Comparison of ENCODE assay signal across 8 cellular contexts in the genomic region with DNA sequence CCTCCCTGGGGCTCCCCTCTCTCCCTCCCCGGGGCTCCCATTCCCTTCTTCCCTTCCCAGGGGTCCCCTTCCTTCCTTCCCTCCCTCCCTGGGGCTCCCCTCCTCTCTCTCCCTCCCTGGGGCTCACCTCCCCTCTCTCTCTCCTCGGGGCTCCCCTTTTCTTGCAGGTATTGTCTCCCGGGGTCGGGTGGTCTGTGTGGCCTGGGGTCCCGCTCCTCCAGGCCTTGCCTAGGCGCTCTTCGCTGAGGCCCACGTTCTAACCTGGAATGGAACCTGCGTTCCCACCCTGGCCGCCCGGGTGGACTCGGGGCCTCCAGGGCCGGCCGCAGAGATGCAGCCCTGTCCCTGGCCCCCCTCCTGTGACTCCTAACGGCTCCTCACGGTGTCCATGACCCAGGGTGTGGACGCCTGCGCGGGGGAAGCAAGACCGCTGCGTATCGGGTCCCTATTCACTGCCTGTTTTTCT. TPM values are rescaled to one million over a fixed set of nuclear protein-coding genes. Genes with fewer than 3 reads are reported as not detected.
DNase-seq lines count a peak whose midpoint lies in the region; ATAC-seq lines count a peak whose summit lies in the region.

No MANE protein-coding gene starts in this region.

- DNase-seq in COLO668 (lab: John Stamatoyannopoulos, UW; ENCODE audit: unreplicated experiment) (peak; percentile 75), iPS DF 6.9 (ENCODE audit: low read depth, low spot score) (no peak), cerebellar nuclear complex (lab: John Stamatoyannopoulos, UW) (no peak), NCI-H526 treated with DMSO at 0.1 percent for 48 hours (lab: John Stamatoyannopoulos, UW) (no peak)
- DNase-seq in activated naive CD8-positive, alpha-beta T cell treated with anti-CD3 and anti-CD28 coated beads, Interleukin-2, amount 50 U/mL, for 24 hours, result no peak

- no peak for ATAC-seq in activated naive CD8-positive, alpha-beta T cell treated with anti-CD3 and anti-CD28 coated beads, Interleukin-2, amount 50 U/mL, for 24 hours
- no peak for ATAC-seq in HG03342 (IDR thresholded peaks at IDR 0.05; ENCODE audit: unreplicated experiment)

- H3K27ac ChIP-seq in iPS DF 6.9 (ENCODE audit: low read length) (no peak overlapping the region), skeletal muscle tissue (ENCODE audit: low read depth, low read length) (peak overlapping the region; percentile 83)

- H3K9me3 Mint-ChIP-seq in IgD-negative memory B cell, result no peaks in the 10 kb centered on the region
- no peaks in the 10 kb centered on the region for H3K9me3 Mint-ChIP-seq in activated naive CD8-positive, alpha-beta T cell treated with anti-CD3 and anti-CD28 coated beads, Interleukin-2, amount 50 U/mL, for 24 hours

- peak overlapping the region; percentile 72 to 95 (median 87) for H3K9ac ChIP-seq in skeletal muscle tissue (ENCODE audit: low read depth in 1 of 3, low read length in 3 of 3)

- H3K27me3 Mint-ChIP-seq in IgD-negative memory B cell, result no peaks in the 10 kb centered on the region
- H3K27me3 Mint-ChIP-seq in activated naive CD8-positive, alpha-beta T cell treated with anti-CD3 and anti-CD28 coated beads, Interleukin-2, amount 50 U/mL, for 24 hours, result no peaks in the 10 kb centered on the region

- H3K4me3 ChIP-seq in iPS DF 6.9 (ENCODE audit: low read length) (peak overlapping the region; percentile 77; the same call in 1 of the 2 replicates), skeletal muscle tissue (ENCODE audit: low read length in 3 of 3) (peak overlapping the region; percentile 80 to 88 (median 81))

- peaks cover 37 to 48% (median 40%) of the 10 kb centered on the region in 3 donors for H3K4me1 Mint-ChIP-seq in IgD-negative memory B cell
- H3K4me1 Mint-ChIP-seq in activated naive CD8-positive, alpha-beta T cell treated with anti-CD3 and anti-CD28 coated beads, Interleukin-2, amount 50 U/mL, for 24 hours, result peaks cover 59% of the 10 kb centered on the region

- no CpG with 5 or more reads among the region's 22 CpGs for WGBS in iPS DF 6.9 (ENCODE audit: insufficient coverage, insufficient read length)

- peak overlapping the region in 2 of 3 donors; percentile 79 to 86 for H3K27ac Mint-ChIP-seq in IgD-negative memory B cell
- H3K27ac Mint-ChIP-seq in activated naive CD8-positive, alpha-beta T cell treated with anti-CD3 and anti-CD28 coated beads, Interleukin-2, amount 50 U/mL, for 24 hours, result peak overlapping the region; percentile 64

- no peaks in the 10 kb centered on the region for H3K9me3 ChIP-seq in iPS DF 6.9 (ENCODE audit: control insufficient read depth, insufficient read depth, low read length)
- H3K9me3 ChIP-seq in skeletal muscle tissue (ENCODE audit: control insufficient read depth in 3 of 3, low read length in 3 of 3), result no peaks in the 10 kb centered on the region

- H3K4me1 ChIP-seq in iPS DF 6.9 (ENCODE audit: control insufficient read depth, insufficient read depth, low read length) (peaks cover 2% of the 10 kb centered on the region), skeletal muscle tissue (ENCODE audit: control insufficient read depth in 3 of 3, insufficient read depth in 3 of 3, low read length in 3 of 3) (peaks cover 45 to 71% (median 61%) of the 10 kb centered on the region in 3 donors)

- H3K36me3 Mint-ChIP-seq in IgD-negative memory B cell, result peaks cover 7% of the 10 kb centered on the region
- H3K36me3 Mint-ChIP-seq in activated naive CD8-positive, alpha-beta T cell treated with anti-CD3 and anti-CD28 coated beads, Interleukin-2, amount 50 U/mL, for 24 hours (ENCODE audit: low read depth), result peaks cover 18% of the 10 kb centered on the region

- H3K36me3 ChIP-seq in iPS DF 6.9 (ENCODE audit: control insufficient read depth, insufficient read depth, low read length), result no peaks in the 10 kb centered on the region
- H3K36me3 ChIP-seq in skeletal muscle tissue (ENCODE audit: control insufficient read depth in 3 of 3, insufficient read depth in 3 of 3, low read length in 3 of 3), result peaks cover 7 to 10% (median 8%) of the 10 kb centered on the region in 3 donors

- peak overlapping the region; percentile 80 to 93 (median 92) for H3K4me3 Mint-ChIP-seq in IgD-negative memory B cell
- H3K4me3 Mint-ChIP-seq in activated naive CD8-positive, alpha-beta T cell treated with anti-CD3 and anti-CD28 coated beads, Interleukin-2, amount 50 U/mL, for 24 hours, result peak overlapping the region; percentile 76

- H3K27me3 ChIP-seq in iPS DF 6.9 (ENCODE audit: control insufficient read depth, insufficient read depth, low read length) (no peaks in the 10 kb centered on the region), skeletal muscle tissue (ENCODE audit: control insufficient read depth in 3 of 3, insufficient read depth in 3 of 3, low read length in 3 of 3) (no peaks in the 10 kb centered on the region)

RNA-seq across cellular contexts. Expression of a gene that starts 0.9 kb away (rescaled TPM):
- polyA plus RNA-seq in IgD-negative memory B cell, result 10.2 TPM
- 7.8 TPM for total RNA-seq in skeletal muscle tissue

RNA-seq across cellular contexts. Expression of a gene that starts 38.2 kb away (rescaled TPM):
- polyA plus RNA-seq in IgD-negative memory B cell, result 0.19 TPM
- total RNA-seq in skeletal muscle tissue, result 124 TPM
